16 cellular contexts compared by ENCODE assay signal in genomic region chr3:24197809-24198208, GRCh38.
"Had no signal": no experiment of that assay in that cellular context is flagged by ENCODE, and none has a peak within 500 bp of the region (broad histone marks: within the 10 kb centered on the region; RNA-seq: fewer than 3 reads in every experiment).

No MANE protein-coding gene starts in this region.

- H3K27me3 ChIP-seq: esophagus muscularis mucosa, heart right ventricle, thyroid gland, vagina had no signal

- ATAC-seq: heart right ventricle; naive thymus-derived CD8-positive, alpha-beta T cell; right cardiac atrium had no signal

- H3K4me1 ChIP-seq: thyroid gland, vagina had no signal

- H3K4me3 Mint-ChIP-seq: activated naive CD8-positive, alpha-beta T cell; naive thymus-derived CD8-positive, alpha-beta T cell had no signal

- H3K4me1 Mint-ChIP-seq: naive thymus-derived CD8-positive, alpha-beta T cell had no signal

- H3K9me3 ChIP-seq: esophagus muscularis mucosa, heart right ventricle, thyroid gland, vagina had no signal

- DNase-seq: activated CD4-positive, alpha-beta T cell treated with anti-CD3 and anti-CD28 coated beads, Interleukin-2, amount 50 U/mL, for 1 hour; activated gamma-delta T cell; activated T-cell treated with anti-CD3 and anti-CD28 coated beads, Interleukin-2, amount 50 U/mL, for 1 hour; amygdala; dermis blood vessel endothelial cell; foreskin fibroblast; heart right ventricle; naive thymus-derived CD8-positive, alpha-beta T cell; posterior cingulate gyrus; right cardiac atrium; small intestine; T-helper 2 cell; thyroid gland had no signal

- H3K27ac Mint-ChIP-seq: activated naive CD8-positive, alpha-beta T cell; naive thymus-derived CD8-positive, alpha-beta T cell had no signal

- H3K27ac ChIP-seq: esophagus muscularis mucosa, heart right ventricle, thyroid gland, vagina had no signal
